In the genomic region with DNA sequence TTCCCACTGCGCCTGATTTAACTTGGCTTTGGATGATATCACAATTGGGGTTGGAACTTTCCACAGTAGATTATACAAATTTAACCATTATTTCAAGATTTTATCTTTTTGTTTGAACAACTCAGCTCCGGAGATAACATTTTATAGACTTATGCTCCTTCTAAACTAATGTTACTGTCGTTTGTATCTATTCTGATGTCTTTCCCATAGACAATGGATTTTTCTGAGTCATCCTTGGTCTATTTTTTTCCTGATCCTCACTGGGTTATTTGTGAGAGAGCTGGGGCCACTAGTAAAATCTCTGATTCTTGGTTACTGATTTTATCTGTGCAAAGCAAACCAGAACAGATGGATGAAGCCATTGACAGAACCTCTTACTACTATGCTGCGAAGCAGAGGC, we compare ENCODE assay signal across 27 cellular contexts.
"Had no signal": no experiment of that assay in that cellular context is flagged by ENCODE, and none has a peak within 500 bp of the region (broad histone marks: within the 10 kb centered on the region; RNA-seq: fewer than 3 reads in every experiment).

No MANE protein-coding gene starts in this region.

- FAIRE-seq: endometrium, kidney had no signal

- H3K9me3 ChIP-seq: gastrocnemius medialis, mucosa of descending colon, sigmoid colon, testis, tibial artery had no signal

- H3K27ac Mint-ChIP-seq: effector memory CD8-positive, alpha-beta T cell; mesothelial cell of epicardium; nephron; neural progenitor cell; stimulated activated memory B cell treated with anti-CD40 and anti-IgM and Interleukin-4, amounts not matched to agents 10 μg/mL and 1 μg/mL and 100 μg/mL, for 72 hours; type B pancreatic cell had no signal

- H3K4me1 ChIP-seq: gastrocnemius medialis, neural progenitor cell, psoas muscle, sigmoid colon, testis, tibial artery had no signal

- H3K4me2 ChIP-seq: neural progenitor cell had no signal

- H3K36me3 Mint-ChIP-seq: neural progenitor cell had no signal

- H2AFZ ChIP-seq: neural progenitor cell had no signal

- H3K9me3 Mint-ChIP-seq: effector memory CD8-positive, alpha-beta T cell had no signal

- H3K27me3 Mint-ChIP-seq: naive thymus-derived CD4-positive, alpha-beta T cell; stimulated activated memory B cell treated with anti-CD40 and anti-IgM and Interleukin-4, amounts not matched to agents 10 μg/mL and 1 μg/mL and 100 μg/mL, for 72 hours; type B pancreatic cell had no signal

- H3K27ac ChIP-seq: coronary artery, gastrocnemius medialis, neural progenitor cell, psoas muscle, sigmoid colon, testis, tibial artery had no signal

- H3K9ac ChIP-seq: neural progenitor cell had no signal

- H3K36me3 ChIP-seq: gastrocnemius medialis, neural progenitor cell, sigmoid colon, tibial artery had no signal

- H3K4me3 ChIP-seq: coronary artery, gastrocnemius medialis, lung, mucosa of descending colon, neural progenitor cell, psoas muscle, sigmoid colon, testis, tibial artery had no signal

- ATAC-seq: effector memory CD8-positive, alpha-beta T cell; gastrocnemius medialis; left lobe of liver; mucosa of descending colon; naive thymus-derived CD4-positive, alpha-beta T cell; psoas muscle; right cardiac atrium; stimulated activated memory B cell treated with anti-CD40 and anti-IgM and Interleukin-4, amounts not matched to agents 10 μg/mL and 1 μg/mL and 100 μg/mL, for 72 hours; stimulated activated naive CD8-positive, alpha-beta T cell treated with anti-CD3 and anti-CD28 coated beads, Interleukin-15, Interleukin-2, amounts not matched to agents 100 U/mL and 50 U/mL, for 24 hours had no signal

- H3K4me3 Mint-ChIP-seq: effector memory CD8-positive, alpha-beta T cell; mesothelial cell of epicardium; naive thymus-derived CD4-positive, alpha-beta T cell; nephron; neural progenitor cell; stimulated activated memory B cell treated with anti-CD40 and anti-IgM and Interleukin-4, amounts not matched to agents 10 μg/mL and 1 μg/mL and 100 μg/mL, for 72 hours; type B pancreatic cell had no signal

- H3K27me3 ChIP-seq: gastrocnemius medialis, neural progenitor cell, sigmoid colon, testis, tibial artery had no signal

- H3K4me1 Mint-ChIP-seq: mesothelial cell of epicardium; nephron; neural progenitor cell; stimulated activated memory B cell treated with anti-CD40 and anti-IgM and Interleukin-4, amounts not matched to agents 10 μg/mL and 1 μg/mL and 100 μg/mL, for 72 hours had no signal

- DNase-seq: effector memory CD8-positive, alpha-beta T cell; foreskin fibroblast; gastrocnemius medialis; head of caudate nucleus; kidney; mesenchymal stem cell; mucosa of descending colon; naive thymus-derived CD4-positive, alpha-beta T cell; posterior cingulate gyrus; psoas muscle; right cardiac atrium; sigmoid colon; stimulated activated CD4-positive, alpha-beta T cell treated with anti-CD3 and anti-CD28 coated beads, Interleukin-2, amount 100 ng/mL, for 24 hours; stimulated activated CD4-positive, alpha-beta T cell treated with anti-CD3 and anti-CD28 coated beads, Interleukin-4, amount 100 ng/mL, for 4 hours; stimulated activated naive CD8-positive, alpha-beta T cell treated with anti-CD3 and anti-CD28 coated beads, Interleukin-15, Interleukin-2, amounts not matched to agents 100 U/mL and 50 U/mL, for 24 hours; substantia nigra; testis; tibial artery had no signal
